20 cellular contexts compared by ENCODE assay signal in the genomic region with DNA sequence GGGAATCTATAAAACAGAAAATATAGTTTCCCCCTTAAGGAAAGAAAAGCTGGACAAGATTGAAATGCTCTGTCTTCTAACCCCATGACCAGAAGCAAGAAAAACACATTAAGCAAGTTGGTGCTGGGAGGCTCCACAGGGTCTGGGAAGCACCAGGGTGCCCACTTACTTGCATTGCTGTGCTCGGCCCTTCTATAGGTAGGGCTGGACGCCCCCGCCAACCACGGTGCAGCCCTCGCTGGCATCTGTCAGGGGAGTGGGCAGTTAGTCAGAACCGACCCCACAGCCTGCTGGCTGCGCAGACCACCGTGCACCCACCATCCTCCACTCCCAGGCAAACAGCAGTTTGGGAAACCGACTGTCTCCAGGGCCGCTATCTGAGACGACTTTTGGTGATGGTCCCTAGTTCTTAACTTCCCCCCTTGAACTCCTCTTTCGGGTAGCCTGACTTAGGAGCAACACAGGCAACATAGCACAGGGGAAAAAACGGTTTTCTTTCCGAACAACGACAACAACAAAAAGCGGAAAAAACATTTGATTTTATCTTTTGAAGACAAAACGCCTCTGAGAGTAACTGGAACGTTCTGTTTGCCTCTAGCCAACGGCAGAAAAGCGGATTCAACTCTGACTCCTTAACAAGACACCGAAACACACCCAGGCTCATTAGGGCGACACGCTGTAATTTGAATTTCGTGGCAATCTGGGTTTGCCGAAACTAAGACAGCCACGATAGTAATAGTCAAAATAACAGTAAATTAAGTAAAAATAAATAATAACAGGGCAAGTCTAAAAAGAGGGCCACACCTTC. TPM values are rescaled to one million over a fixed set of nuclear protein-coding genes. Genes with fewer than 3 reads are reported as not detected.
DNase-seq lines count a peak whose midpoint lies in the region; ATAC-seq, FAIRE-seq and TF ChIP-seq lines count a peak whose summit lies in the region.
"Had no signal": no experiment of that assay in that cellular context is flagged by ENCODE, and none has a peak within 500 bp of the region (broad histone marks: within the 10 kb centered on the region; RNA-seq: fewer than 3 reads in every experiment).

No MANE protein-coding gene starts in this region.

- H3K9ac ChIP-seq in HUES64 (ENCODE audit: low read depth, low read length) (no peak overlapping the region), subcutaneous abdominal adipose tissue (ENCODE audit: low read length in 5 of 5) (peak overlapping the region in 2 of 5 donors; percentile 17 to 51)

- H3K4me3 ChIP-seq in HUES64 (ENCODE audit: low read length) (peak overlapping the region; percentile 14), iPS-18c (ENCODE audit: insufficient read depth, low read depth, low read length) (peak overlapping the region; percentile 51), subcutaneous abdominal adipose tissue (ENCODE audit: low read depth in 1 of 5, low read length in 5 of 5) (peak overlapping the region in 3 of 5 donors; percentile 22 to 48 (median 41))
- H3K4me3 ChIP-seq: smooth muscle cell had no signal

- peaks cover 58% of the 10 kb centered on the region for H3K4me1 Mint-ChIP-seq in brain

- DNase-seq in posterior cingulate gyrus (no peak), frontal cortex (ENCODE audit: low spot score in 2 of 2) (no peak)
- DNase-seq: activated CD4-positive, alpha-beta T cell treated with anti-CD3 and anti-CD28 coated beads, Interleukin-2, amount 10 ng/mL, durations not matched to agents 7 days and 5 days; amygdala; DND-41; KG1; NCI-H446; SIG-M5; stimulated activated naive CD4-positive, alpha-beta T cell had no signal

- ATAC-seq in GM19397 (IDR thresholded peaks at IDR 0.05; ENCODE audit: unreplicated experiment) = no peak

- H3K27ac ChIP-seq in HUES64 (ENCODE audit: low read depth, low read length) (no peak overlapping the region; the same call in 1 of the 2 replicates), subcutaneous abdominal adipose tissue (ENCODE audit: low read depth, low read length) (peak overlapping the region; percentile 40)
- H3K27ac ChIP-seq: C4-2B had no signal

- FAIRE-seq in frontal cortex (lab: Jason Lieb, UNC) = no peak

- H3K4me3 Mint-ChIP-seq in brain = peak overlapping the region in 4 of 5 experiments; percentile 54 to 78 (median 71)
- H3K4me3 Mint-ChIP-seq: activated CD4-positive, alpha-beta T cell treated with anti-CD3 and anti-CD28 coated beads, Interleukin-2, amount 10 ng/mL, durations not matched to agents 7 days and 5 days; dendritic cell treated with granulocyte-macrophage colony-stimulating factor and Interleukin-4, amounts not matched to agents 40 ng/mL and 50 ng/mL, for 4 days; T-helper 2 cell treated with Interferon-gamma antibody and Interleukin-4, amounts not matched to agents 5 μg/mL and 100 μg/mL, for 36 hours had no signal

- H3K27me3 ChIP-seq in HUES64 (ENCODE audit: insufficient read depth, low read length) = peaks cover 43% of the 10 kb centered on the region
- H3K27me3 ChIP-seq in subcutaneous abdominal adipose tissue (ENCODE audit: control insufficient read depth in 5 of 5, insufficient read depth in 4 of 5, low read length in 5 of 5) = peaks cover 0 to 17% (median 4%) of the 10 kb centered on the region in 5 donors

- H3K4me1 ChIP-seq in HUES64 (ENCODE audit: insufficient read depth, low read length) (peaks cover 45% of the 10 kb centered on the region), subcutaneous abdominal adipose tissue (ENCODE audit: control insufficient read depth in 5 of 5, insufficient read depth in 5 of 5, low read length in 5 of 5) (peaks cover 0 to 27% (median 20%) of the 10 kb centered on the region in 5 donors)

- WGBS in HUES64 = 90% methylated on average over 26 of the region's 26 CpGs

- intact Hi-C loops in posterior cingulate gyrus (cut with DNase I) = no loop called here

- peaks cover 23% of the 10 kb centered on the region for H3K36me3 Mint-ChIP-seq in brain

- H3K27me3 Mint-ChIP-seq in brain = peaks cover 80% of the 10 kb centered on the region

- H3K9me3 Mint-ChIP-seq in brain = peaks cover 3 to 9% (median 8%) of the 10 kb centered on the region in 5 experiments
- H3K9me3 Mint-ChIP-seq: activated CD4-positive, alpha-beta T cell treated with anti-CD3 and anti-CD28 coated beads, Interleukin-2, amount 10 ng/mL, durations not matched to agents 7 days and 5 days; dendritic cell treated with granulocyte-macrophage colony-stimulating factor and Interleukin-4, amounts not matched to agents 40 ng/mL and 50 ng/mL, for 4 days; T-helper 2 cell treated with Interferon-gamma antibody and Interleukin-4, amounts not matched to agents 5 μg/mL and 100 μg/mL, for 36 hours had no signal

- H3K36me3 ChIP-seq in HUES64 (ENCODE audit: insufficient read depth, low read length) = peaks cover 61% of the 10 kb centered on the region
- H3K36me3 ChIP-seq in subcutaneous abdominal adipose tissue (ENCODE audit: control insufficient read depth in 5 of 5, insufficient read depth in 5 of 5, low read length in 5 of 5) = peaks cover 0 to 4% (median 0%) of the 10 kb centered on the region in 5 donors

- H3K27ac Mint-ChIP-seq in brain = peak overlapping the region in 2 of 5 experiments; percentile 36 to 57
- H3K27ac Mint-ChIP-seq: activated CD4-positive, alpha-beta T cell treated with anti-CD3 and anti-CD28 coated beads, Interleukin-2, amount 10 ng/mL, durations not matched to agents 7 days and 5 days; activated T-helper 2 cell treated with anti-CD3 and anti-CD28 coated beads, Interferon-gamma antibody, Interleukin-2, Interleukin-4, amounts not matched to agents 10 μg/mL and 5 μg/mL and 100 μg/mL, durations not matched to agents 14 hours and 24 hours and 36 hours; dendritic cell treated with granulocyte-macrophage colony-stimulating factor and Interleukin-4, amounts not matched to agents 40 ng/mL and 50 ng/mL, for 4 days; T-helper 2 cell treated with Interferon-gamma antibody and Interleukin-4, amounts not matched to agents 5 μg/mL and 100 μg/mL, for 36 hours had no signal

- no peaks in the 10 kb centered on the region for H3K9me3 ChIP-seq in HUES64 (ENCODE audit: insufficient read depth, low read depth, low read length)
- no peaks in the 10 kb centered on the region for H3K9me3 ChIP-seq in iPS-18c (ENCODE audit: control insufficient read depth, insufficient read depth, low read length)
- H3K9me3 ChIP-seq in subcutaneous abdominal adipose tissue (ENCODE audit: control insufficient read depth in 5 of 5, low read length in 5 of 5) = no peaks in the 10 kb centered on the region

- TF ChIP-seq CTCF in brain (conservative IDR thresholded peaks at IDR 0.05) = no peak

RNA-seq across cellular contexts. Expression of a gene that starts 3.9 kb away (rescaled TPM):
- 49.3 TPM for polyA plus RNA-seq in HUES64 (2013, experiment 1 of 2)
- polyA plus RNA-seq in HUES64 (2013, experiment 2 of 2) = 50.4 TPM
- polyA plus RNA-seq in brain (ENCODE audit: insufficient read depth, low read depth, low replicate concordance) = 10.3 TPM
- total RNA-seq in frontal cortex = under 0.01 TPM
- total RNA-seq: activated CD4-positive, alpha-beta T cell treated with anti-CD3 and anti-CD28 coated beads, Interleukin-2, amount 10 ng/mL, durations not matched to agents 7 days and 5 days; activated T-helper 2 cell treated with anti-CD3 and anti-CD28 coated beads, Interferon-gamma antibody, Interleukin-2, Interleukin-4, amounts not matched to agents 10 μg/mL and 5 μg/mL and 100 μg/mL, durations not matched to agents 14 hours and 24 hours and 36 hours; mononuclear cell had no signal
